Comparison of ENCODE assay signal across 11 cellular contexts in the genomic region with DNA sequence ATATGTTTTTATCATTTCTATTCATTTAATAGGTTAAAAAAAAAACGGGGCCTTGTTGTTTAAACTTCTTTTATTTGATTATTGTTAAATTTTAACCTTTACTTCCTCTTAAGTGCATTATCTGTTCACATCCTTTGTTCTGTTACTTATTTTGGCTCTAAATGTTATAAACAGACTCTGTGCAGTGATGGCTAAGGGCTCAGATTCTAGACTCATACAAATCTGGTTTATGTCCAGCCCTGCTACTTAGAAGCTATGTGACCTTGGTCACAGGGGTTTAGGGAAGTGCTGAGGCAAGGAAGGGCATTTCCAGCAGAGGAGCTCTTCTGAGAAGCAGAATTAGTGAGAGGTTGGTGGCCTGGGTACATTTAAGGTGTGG. TPM values are rescaled to one million over a fixed set of nuclear protein-coding genes. Genes with fewer than 3 reads are reported as not detected.
DNase-seq lines count a peak whose midpoint lies in the region; ATAC-seq, FAIRE-seq and TF ChIP-seq lines count a peak whose summit lies in the region.
"Had no signal": no experiment of that assay in that cellular context is flagged by ENCODE, and none has a peak within 500 bp of the region (broad histone marks: within the 10 kb centered on the region; RNA-seq: fewer than 3 reads in every experiment).

No MANE protein-coding gene starts in this region.

- ATAC-seq in sciatic nerve (peak; percentile 75), GM19455 (IDR thresholded peaks at IDR 0.05; ENCODE audit: unreplicated experiment) (no peak)
- ATAC-seq: activated T-cell treated with anti-CD3 and anti-CD28 coated beads, Interleukin-2, amount 50 U/mL, for 72 hours had no signal

- FAIRE-seq in islet of Langerhans (lab: Jason Lieb, UNC) = peak; percentile 76

- BruUV-seq in MCF 10A (replicated peaks; lab: Mats Ljungman, UMichigan) = no TSS peak

- intact Hi-C loops in MCF 10A (cut with micrococcal nuclease) = no loop called here
- intact Hi-C loops in sciatic nerve (cut with DNase I) = no loop called here

- H3K36me3 Mint-ChIP-seq in MCF 10A (ENCODE audit: insufficient read depth, unreplicated experiment) = no peaks in the 10 kb centered on the region

- H3K9me3 Mint-ChIP-seq in MCF 10A (ENCODE audit: unreplicated experiment) = no peaks in the 10 kb centered on the region

- no peak for TF ChIP-seq CTCF in MCF 10A (IDR thresholded peaks at IDR 0.05; ENCODE audit: unreplicated experiment)

- CTCF ChIA-PET in MCF 10A (lab: Yijun Ruan, JAX) = no interaction called here

- peaks cover 52% of the 10 kb centered on the region for H3K4me1 Mint-ChIP-seq in MCF 10A (ENCODE audit: insufficient read depth, unreplicated experiment)

- no peaks in the 10 kb centered on the region for H3K27me3 Mint-ChIP-seq in MCF 10A (ENCODE audit: insufficient read depth, unreplicated experiment)

- H3K4me3 Mint-ChIP-seq in MCF 10A (ENCODE audit: unreplicated experiment) = peak overlapping the region; percentile 33
- H3K4me3 Mint-ChIP-seq: activated T-cell treated with anti-CD3 and anti-CD28 coated beads, Interleukin-2, amount 50 U/mL, for 72 hours had no signal

- peak; percentile 44 for DNase-seq in HCEC 1CT
- DNase-seq in MCF 10A (ENCODE audit: unreplicated experiment) = peak; percentile 6
- DNase-seq in sciatic nerve (ENCODE audit: low spot score) = no peak
- no peak for DNase-seq in NCI-H146 treated with DMSO at 0.1 percent for 48 hours (lab: John Stamatoyannopoulos, UW; ENCODE audit: unreplicated experiment)
- no peak for DNase-seq in DMS 273 (lab: John Stamatoyannopoulos, UW; ENCODE audit: unreplicated experiment)
- no peak for DNase-seq in GM03348 (ENCODE audit: low spot score)
- DNase-seq: activated T-cell treated with anti-CD3 and anti-CD28 coated beads, Interleukin-2, amount 50 U/mL, for 72 hours; effector CD8-positive, alpha-beta T cell; NCI-H2171 treated with DMSO at 0.1 percent for 48 hours had no signal

- POLR2A ChIA-PET in MCF 10A (lab: Yijun Ruan, JAX) = interaction anchor here (1.9 kb wide), 1 partner anchor 10 kb away, joined by 7 read pairs; no protein-coding TSS in a partner anchor

- H3K27ac Mint-ChIP-seq in MCF 10A (ENCODE audit: low read depth, unreplicated experiment) = peak overlapping the region; percentile 95
- H3K27ac Mint-ChIP-seq: activated T-cell treated with anti-CD3 and anti-CD28 coated beads, Interleukin-2, amount 50 U/mL, for 72 hours had no signal

RNA-seq across cellular contexts. Expression of gene VILL, which starts 55.3 kb away (rescaled TPM):
- not detected in 2 replicates for total RNA-seq in MCF 10A (2022)
- total RNA-seq in sciatic nerve = 9.9 TPM

Comparison
In these comparisons a context has a peak if more than half of its experiments do, and no peak if none do; other contexts are left out.
1. DNase-seq: peak in HCEC 1CT (single experiment) and MCF 10A (single experiment); none in sciatic nerve (single experiment), NCI-H146 treated with DMSO at 0.1 percent for 48 hours (single experiment), DMS 273 (single experiment) and GM03348 (single experiment).